ENCODE assay signal across 15 cellular contexts in genomic region chr15:65930134-65930533, GRCh38.
"Had no signal": no experiment of that assay in that cellular context is flagged by ENCODE, and none has a peak within 500 bp of the region (broad histone marks: within the 10 kb centered on the region; RNA-seq: fewer than 3 reads in every experiment).

No MANE protein-coding gene starts in this region.

- H3K4me1 ChIP-seq: heart right ventricle, right atrium auricular region, tibial artery had no signal

- H3K27me3 ChIP-seq: heart right ventricle, right atrium auricular region, tibial artery had no signal

- H3K27ac ChIP-seq: epithelial cell of prostate, heart right ventricle, right atrium auricular region, tibial artery had no signal

- FAIRE-seq: frontal cortex, urothelium cell line had no signal

- H3K4me3 ChIP-seq: heart right ventricle, right atrium auricular region, tibial artery had no signal

- H3K36me3 ChIP-seq: heart right ventricle, right atrium auricular region, tibial artery had no signal

- H3K9me3 ChIP-seq: heart right ventricle, right atrium auricular region, tibial artery had no signal

- DNase-seq: activated CD4-positive, alpha-beta T cell treated with anti-CD3 and anti-CD28 coated beads, Interleukin-2, amount 50 U/mL, for 1 hour; activated CD8-positive, alpha-beta memory T cell treated with anti-CD3 and anti-CD28 coated beads for 24 hours; activated gamma-delta T cell treated with Interleukin-2 at 50 U/mL for 16 hours; activated naive CD8-positive, alpha-beta T cell treated with anti-CD3 and anti-CD28 coated beads, Interleukin-2, amount 10 ng/mL, durations not matched to agents 7 days and 5 days; anterior cingulate cortex; effector memory CD4-positive, alpha-beta T cell; heart right ventricle; occipital lobe; stimulated activated CD4-positive, alpha-beta T cell treated with anti-CD3 and anti-CD28 coated beads, Interleukin-2, amount 100 ng/mL, for 48 hours; stimulated activated naive B cell treated with anti-CD40 and anti-IgM and Interleukin-4, amounts not matched to agents 10 μg/mL and 1 μg/mL and 100 μg/mL, for 72 hours; tibial artery had no signal
